In the genomic region with DNA sequence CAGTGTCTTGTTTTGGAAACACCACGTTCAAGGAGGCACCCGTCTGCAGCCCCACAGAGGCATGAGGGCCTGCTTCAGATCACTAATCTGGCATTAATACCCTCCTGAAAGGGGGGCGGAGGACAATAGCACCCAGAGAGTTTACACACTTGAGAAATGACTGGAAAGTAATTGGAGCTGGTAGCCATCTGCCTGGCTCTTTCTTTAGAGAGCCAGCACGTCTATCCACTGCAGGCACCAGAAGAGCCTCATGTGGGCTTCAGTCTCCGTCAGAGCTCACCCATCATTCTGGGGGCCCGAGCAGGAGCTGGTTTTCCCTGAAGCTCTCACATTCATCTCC, we compare ENCODE assay signal across 26 cellular contexts.
DNase-seq lines count a peak whose midpoint lies in the region; ATAC-seq and TF ChIP-seq lines count a peak whose summit lies in the region.
"Had no signal": no experiment of that assay in that cellular context is flagged by ENCODE, and none has a peak within 500 bp of the region (broad histone marks: within the 10 kb centered on the region; RNA-seq: fewer than 3 reads in every experiment).

No MANE protein-coding gene starts in this region.

- no peaks in the 10 kb centered on the region for H3K4me1 ChIP-seq in mesenchymal stem cell (ENCODE audit: control insufficient read depth, insufficient read depth, low read depth, low read length)
- H3K4me1 ChIP-seq: psoas muscle, suprapubic skin, vagina had no signal

- no peak overlapping the region for H2BK12ac ChIP-seq in mesenchymal stem cell (ENCODE audit: low read length in 2 of 2)

- H4K8ac ChIP-seq in mesenchymal stem cell (ENCODE audit: low read length), result no peak overlapping the region

- no peak overlapping the region for H2AK5ac ChIP-seq in mesenchymal stem cell (ENCODE audit: low read length, severe bottlenecking)

- intact Hi-C loops in activated CD4-positive, alpha-beta T cell treated with anti-CD3 and anti-CD28 coated beads for 36 hours (cut with DNase I, micrococcal nuclease), result no loop called here
- intact Hi-C loops in activated CD4-positive, alpha-beta T cell treated with anti-CD3 and anti-CD28 coated beads, Interleukin-2, amount 10 ng/mL, durations not matched to agents 24 days and 14 days (cut with micrococcal nuclease), result no loop called here

- TF ChIP-seq CTCF in subcutaneous adipose tissue (IDR thresholded peaks at IDR 0.05; ENCODE audit: low read depth), result peak; percentile 21

- H3K9ac ChIP-seq in mesenchymal stem cell (ENCODE audit: low read length), result peak overlapping the region; percentile 8
- H3K9ac ChIP-seq: SK-N-SH had no signal

- no peaks in the 10 kb centered on the region for H3K27me3 ChIP-seq in mesenchymal stem cell (ENCODE audit: control insufficient read depth in 1 of 2, insufficient read depth in 1 of 2, low read length in 2 of 2)
- H3K27me3 ChIP-seq: dorsolateral prefrontal cortex, suprapubic skin, vagina had no signal

- H2BK5ac ChIP-seq in mesenchymal stem cell (ENCODE audit: low read depth, low read length, poor library complexity, severe bottlenecking), result no peak overlapping the region

- peak overlapping the region; percentile 13 for H3K27ac Mint-ChIP-seq in activated CD4-positive, alpha-beta T cell treated with anti-CD3 and anti-CD28 coated beads for 36 hours
- H3K27ac Mint-ChIP-seq in activated CD4-positive, alpha-beta T cell treated with anti-CD3 and anti-CD28 coated beads, Interleukin-2, amount 10 ng/mL, durations not matched to agents 24 days and 14 days, result no peak overlapping the region
- H3K27ac Mint-ChIP-seq: activated T-helper 2 cell treated with anti-CD3 and anti-CD28 coated beads, Interferon-gamma antibody, Interleukin-2, Interleukin-4, amounts not matched to agents 10 μg/mL and 5 μg/mL and 100 μg/mL, durations not matched to agents 14 hours and 24 hours and 36 hours had no signal

- WGBS in mesenchymal stem cell, result 78% methylated on average over 6 of the region's 6 CpGs

- no peaks in the 10 kb centered on the region for H3K9me3 ChIP-seq in mesenchymal stem cell (ENCODE audit: control insufficient read depth, low read length)
- H3K9me3 ChIP-seq: A549, psoas muscle, SK-N-SH, suprapubic skin, vagina had no signal

- H3K27me3 Mint-ChIP-seq in activated CD4-positive, alpha-beta T cell treated with anti-CD3 and anti-CD28 coated beads for 36 hours, result no peaks in the 10 kb centered on the region
- no peaks in the 10 kb centered on the region for H3K27me3 Mint-ChIP-seq in activated CD4-positive, alpha-beta T cell treated with anti-CD3 and anti-CD28 coated beads, Interleukin-2, amount 10 ng/mL, durations not matched to agents 24 days and 14 days
- H3K27me3 Mint-ChIP-seq: central memory CD8-positive, alpha-beta T cell had no signal

- H3K14ac ChIP-seq in mesenchymal stem cell (ENCODE audit: low read length in 2 of 2), result no peak overlapping the region

- H4K91ac ChIP-seq in mesenchymal stem cell (ENCODE audit: low read length), result no peak overlapping the region

- H3K4me3 Mint-ChIP-seq in activated CD4-positive, alpha-beta T cell treated with anti-CD3 and anti-CD28 coated beads for 36 hours, result no peak overlapping the region
- no peak overlapping the region for H3K4me3 Mint-ChIP-seq in activated CD4-positive, alpha-beta T cell treated with anti-CD3 and anti-CD28 coated beads, Interleukin-2, amount 10 ng/mL, durations not matched to agents 24 days and 14 days
- H3K4me3 Mint-ChIP-seq: central memory CD8-positive, alpha-beta T cell; H9 had no signal

- H3K36me3 Mint-ChIP-seq in activated CD4-positive, alpha-beta T cell treated with anti-CD3 and anti-CD28 coated beads for 36 hours (ENCODE audit: low read depth), result peaks cover 1% of the 10 kb centered on the region
- peaks cover 2% of the 10 kb centered on the region for H3K36me3 Mint-ChIP-seq in activated CD4-positive, alpha-beta T cell treated with anti-CD3 and anti-CD28 coated beads, Interleukin-2, amount 10 ng/mL, durations not matched to agents 24 days and 14 days (ENCODE audit: low read depth)

- no peaks in the 10 kb centered on the region for H3K79me1 ChIP-seq in mesenchymal stem cell (replicated peaks; ENCODE audit: low read length, poor library complexity, severe bottlenecking)

- H2BK15ac ChIP-seq in mesenchymal stem cell (ENCODE audit: low read depth, poor library complexity, severe bottlenecking), result no peak overlapping the region

- no peaks in the 10 kb centered on the region for H3K36me3 ChIP-seq in mesenchymal stem cell (ENCODE audit: control insufficient read depth in 1 of 2, insufficient read depth in 2 of 2, low read depth in 1 of 2, low read length in 2 of 2)
- H3K36me3 ChIP-seq: suprapubic skin, vagina had no signal

- H2BK120ac ChIP-seq in mesenchymal stem cell (ENCODE audit: low read depth, low read length), result no peak overlapping the region

- no peak overlapping the region for H3K18ac ChIP-seq in mesenchymal stem cell (ENCODE audit: low read depth in 1 of 2, low read length in 2 of 2)

- no peak overlapping the region for H2AFZ ChIP-seq in mesenchymal stem cell (ENCODE audit: low read depth, low read length)

- POLR2A ChIA-PET in activated CD4-positive, alpha-beta T cell treated with anti-CD3 and anti-CD28 coated beads for 36 hours (lab: Charles Lee), result no interaction called here

- ATAC-seq in activated CD4-positive, alpha-beta T cell treated with anti-CD3 and anti-CD28 coated beads for 36 hours, result no peak
- no peak for ATAC-seq in GM19452 (IDR thresholded peaks at IDR 0.05; ENCODE audit: unreplicated experiment)
- ATAC-seq: A549; activated naive CD4-positive, alpha-beta T cell treated with anti-CD3 and anti-CD28 coated beads, Interleukin-2, amount 50 U/mL, for 72 hours; GM12878; psoas muscle had no signal

- H3K27ac ChIP-seq in mesenchymal stem cell (ENCODE audit: low read length, poor library complexity, severe bottlenecking), result no peak overlapping the region
- H3K27ac ChIP-seq: dorsolateral prefrontal cortex, psoas muscle, RWPE1, suprapubic skin, vagina had no signal

- no peak for DNase-seq in activated CD4-positive, alpha-beta T cell treated with anti-CD3 and anti-CD28 coated beads for 36 hours
- no peak for DNase-seq in activated CD4-positive, alpha-beta T cell treated with anti-CD3 and anti-CD28 coated beads, Interleukin-2, amount 10 ng/mL, durations not matched to agents 24 days and 14 days
- peak; percentile 97 for DNase-seq in NCI-H82 (lab: John Stamatoyannopoulos, UW)
- no peak for DNase-seq in mesenchymal stem cell
- no peak for DNase-seq in SHP77 treated with DMSO at 0.1 percent for 48 hours (lab: John Stamatoyannopoulos, UW)
- DNase-seq in retina, result no peak
- DNase-seq: activated CD4-positive, alpha-beta T cell treated with anti-CD3 and anti-CD28 coated beads for 48 hours; aorta; dorsolateral prefrontal cortex; H9; Kasumi-1; NCI-H187 treated with DMSO at 0.1 percent for 48 hours; psoas muscle; SK-N-SH; small intestine; T-helper 2 cell had no signal

- no peak overlapping the region for H3K4me3 ChIP-seq in mesenchymal stem cell (ENCODE audit: insufficient read depth in 1 of 2, low read depth in 1 of 2, low read length in 2 of 2)
- H3K4me3 ChIP-seq: A549, dorsolateral prefrontal cortex, GM12878, psoas muscle, suprapubic skin, vagina had no signal

- peaks cover 14% of the 10 kb centered on the region for H3K4me1 Mint-ChIP-seq in activated CD4-positive, alpha-beta T cell treated with anti-CD3 and anti-CD28 coated beads for 36 hours
- peaks cover 15% of the 10 kb centered on the region for H3K4me1 Mint-ChIP-seq in activated CD4-positive, alpha-beta T cell treated with anti-CD3 and anti-CD28 coated beads, Interleukin-2, amount 10 ng/mL, durations not matched to agents 24 days and 14 days

- H3K4me2 ChIP-seq in mesenchymal stem cell (ENCODE audit: low read length, poor library complexity, severe bottlenecking), result no peak overlapping the region
- H3K4me2 ChIP-seq: A549, SK-N-SH had no signal

- CTCF ChIA-PET in activated CD4-positive, alpha-beta T cell treated with anti-CD3 and anti-CD28 coated beads for 36 hours (lab: Charles Lee), result interaction anchor here (0.7 to 1.1 kb wide), 2 partner anchors 97 to 197 kb away, joined by 3 to 4 read pairs; no protein-coding TSS in a partner anchor

- no peak overlapping the region for H3K4ac ChIP-seq in mesenchymal stem cell (ENCODE audit: low read depth in 1 of 2, low read length in 2 of 2)

- peaks cover 2% of the 10 kb centered on the region for H3K9me3 Mint-ChIP-seq in activated CD4-positive, alpha-beta T cell treated with anti-CD3 and anti-CD28 coated beads for 36 hours (ENCODE audit: low read depth)
- H3K9me3 Mint-ChIP-seq in activated CD4-positive, alpha-beta T cell treated with anti-CD3 and anti-CD28 coated beads, Interleukin-2, amount 10 ng/mL, durations not matched to agents 24 days and 14 days, result peaks cover 8% of the 10 kb centered on the region
- H3K9me3 Mint-ChIP-seq: activated T-helper 2 cell treated with anti-CD3 and anti-CD28 coated beads, Interferon-gamma antibody, Interleukin-2, Interleukin-4, amounts not matched to agents 10 μg/mL and 5 μg/mL and 100 μg/mL, durations not matched to agents 14 hours and 24 hours and 36 hours; central memory CD8-positive, alpha-beta T cell; H9 had no signal

- no peak overlapping the region for H3K23ac ChIP-seq in mesenchymal stem cell (ENCODE audit: low read length in 2 of 2)
